Comparison of ENCODE assay signal across 8 cellular contexts in the genomic region with DNA sequence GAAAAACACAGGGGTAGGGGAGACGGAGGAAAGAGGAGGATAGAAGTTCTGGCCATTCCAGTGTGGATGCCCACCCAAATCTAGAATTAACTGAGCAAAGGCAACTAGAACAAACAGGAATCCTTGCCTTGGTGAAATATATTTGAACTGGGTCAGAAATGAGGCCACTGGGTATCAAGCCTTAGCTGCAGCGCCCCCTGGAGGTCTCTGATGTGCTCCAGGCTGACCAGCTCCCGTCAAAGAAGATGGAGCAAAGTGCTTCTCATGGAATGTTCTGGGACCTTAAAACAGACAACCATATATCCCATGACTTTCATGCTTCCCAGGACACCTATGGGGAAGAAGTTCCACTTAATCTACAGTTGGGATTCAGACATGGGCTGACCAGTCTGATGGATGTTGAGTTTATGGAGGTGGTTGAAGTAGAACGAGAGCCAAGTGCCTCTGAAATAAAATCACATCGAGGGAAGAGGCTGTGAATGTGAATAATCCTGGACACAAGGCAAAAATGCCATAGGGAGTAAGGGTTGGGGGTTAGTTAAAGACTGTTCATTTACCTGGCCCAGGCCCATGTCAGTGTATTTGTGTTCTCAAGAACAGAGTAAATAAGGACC. TPM values are rescaled to one million over a fixed set of nuclear protein-coding genes. Genes with fewer than 3 reads are reported as not detected.
A peak's percentile ranks its signal among the peaks of the same experiment; 100 is the strongest.
DNase-seq lines count a peak whose midpoint lies in the region; ATAC-seq and TF ChIP-seq lines count a peak whose summit lies in the region.

No MANE protein-coding gene starts in this region.

- H3K36me3 Mint-ChIP-seq in effector memory CD8-positive, alpha-beta T cell (ENCODE audit: insufficient read depth): peaks cover 2% of the 10 kb centered on the region

- H3K27ac Mint-ChIP-seq in effector memory CD8-positive, alpha-beta T cell: no peak overlapping the region

- no peak overlapping the region for H3K4me3 ChIP-seq in mucosa of descending colon

- no peaks in the 10 kb centered on the region for H3K36me3 ChIP-seq in mucosa of descending colon (ENCODE audit: low read depth)

- H3K4me1 ChIP-seq in mucosa of descending colon (ENCODE audit: low read depth): no peaks in the 10 kb centered on the region

- peak; percentile 67 for DNase-seq in GM03348 (ENCODE audit: low spot score)
- DNase-seq in NCI-H1092 (lab: John Stamatoyannopoulos, UW): peak; percentile 8
- peak; percentile 20 to 43 for DNase-seq in activated CD4-positive, alpha-beta T cell treated with anti-CD3 and anti-CD28 coated beads, Interleukin-2, amount 50 U/mL, for 24 hours (ENCODE audit: low read depth in 1 of 2, low spot score in 1 of 2)
- peak; percentile 50 to 53 (median 52) for DNase-seq in effector memory CD8-positive, alpha-beta T cell
- peak in 2 of 3 donors; percentile 73 to 92 for DNase-seq in mucosa of descending colon
- peak in 5 of 6 experiments; percentile 7 to 29 (median 28) for DNase-seq in stimulated activated naive CD4-positive, alpha-beta T cell (lab: John Stamatoyannopoulos, UW)
- no peak for DNase-seq in HuH-7.5 (ENCODE audit: low spot score)

- H3K9me3 Mint-ChIP-seq in effector memory CD8-positive, alpha-beta T cell: peaks cover 7 to 8% of the 10 kb centered on the region in 2 donors

- peaks cover 17 to 54% of the 10 kb centered on the region in 2 donors for H3K27me3 Mint-ChIP-seq in effector memory CD8-positive, alpha-beta T cell

- peaks cover 14% of the 10 kb centered on the region for H3K9me3 ChIP-seq in mucosa of descending colon

- TF ChIP-seq CTCF in mucosa of descending colon (IDR thresholded peaks at IDR 0.05): peak; percentile 42

- H3K4me3 Mint-ChIP-seq in effector memory CD8-positive, alpha-beta T cell: no peak overlapping the region

- intact Hi-C loops in mucosa of descending colon (cut with DNase I, micrococcal nuclease): no loop called here

- ATAC-seq in effector memory CD8-positive, alpha-beta T cell (replicated peaks): peak; percentile 58
- peak; percentile 70 for ATAC-seq in mucosa of descending colon
- no peak for ATAC-seq in GM19397 (IDR thresholded peaks at IDR 0.05; ENCODE audit: unreplicated experiment)

- no peaks in the 10 kb centered on the region for H3K4me1 Mint-ChIP-seq in effector memory CD8-positive, alpha-beta T cell (ENCODE audit: low read depth in 2 of 2)

RNA-seq across cellular contexts. Expression of a gene that starts 50.4 kb away (rescaled TPM):
- total RNA-seq in mucosa of descending colon: 10 to 100 TPM; 31.2 to 55.0 (median 51.2) TPM

RNA-seq across cellular contexts. Expression of a gene that starts 52.8 kb away (rescaled TPM):
- 10 to 100 TPM; 46.6 to 62.0 (median 49.9) TPM for total RNA-seq in mucosa of descending colon
